ENCODE assay signal across 15 cellular contexts in genomic region chr1:18481190-18481920, GRCh38. TPM values are rescaled to one million over a fixed set of nuclear protein-coding genes. Genes with fewer than 3 reads are reported as not detected.
DNase-seq lines count a peak whose midpoint lies in the region; ATAC-seq and TF ChIP-seq lines count a peak whose summit lies in the region.
"Had no signal": no experiment of that assay in that cellular context is flagged by ENCODE, and none has a peak within 500 bp of the region (broad histone marks: within the 10 kb centered on the region; RNA-seq: fewer than 3 reads in every experiment).

No MANE protein-coding gene starts in this region.

- CTCF ChIA-PET in Caco-2 (lab: Charles Lee) = interaction anchor here (0.9 kb wide), 1 partner anchor 94 kb away, joined by 7 read pairs; no protein-coding TSS in a partner anchor

- BruUV-seq in Caco-2 (replicated peaks; lab: Mats Ljungman, UMichigan) = TSS peak; percentile 38

- H3K36me3 Mint-ChIP-seq in Caco-2 (ENCODE audit: insufficient read depth, unreplicated experiment) = no peaks in the 10 kb centered on the region
- H3K36me3 Mint-ChIP-seq in activated T-cell treated with anti-CD3 and anti-CD28 coated beads, Interleukin-2, amount 50 U/mL, for 72 hours (ENCODE audit: insufficient read depth in 2 of 2) = no peaks in the 10 kb centered on the region
- H3K36me3 Mint-ChIP-seq: activated naive CD8-positive, alpha-beta T cell; CD4-positive, alpha-beta memory T cell; type B pancreatic cell had no signal

- intact Hi-C loops in Caco-2 (cut with micrococcal nuclease; ENCODE audit: unreplicated experiment) = loop anchor here (5.0 kb wide), 1 partner anchor 64 kb away; no protein-coding TSS in a partner anchor

- no peaks in the 10 kb centered on the region for H3K4me1 Mint-ChIP-seq in Caco-2 (ENCODE audit: low read depth, unreplicated experiment)
- peaks cover 14% of the 10 kb centered on the region for H3K4me1 Mint-ChIP-seq in activated T-cell treated with anti-CD3 and anti-CD28 coated beads, Interleukin-2, amount 50 U/mL, for 72 hours (ENCODE audit: low read depth)

- H3K4me3 Mint-ChIP-seq in Caco-2 (ENCODE audit: unreplicated experiment) = peak overlapping the region; percentile 65
- no peak overlapping the region for H3K4me3 Mint-ChIP-seq in activated T-cell treated with anti-CD3 and anti-CD28 coated beads, Interleukin-2, amount 50 U/mL, for 72 hours
- H3K4me3 Mint-ChIP-seq: activated CD4-positive, alpha-beta memory T cell treated with anti-CD3 and anti-CD28 coated beads, Interleukin-2, amount 10 ng/mL, durations not matched to agents 7 days and 5 days; activated naive CD8-positive, alpha-beta T cell; CD4-positive, alpha-beta memory T cell; T-helper 1 cell treated with Interleukin-12 subunit alpha and Interleukin-12 subunit beta and Interleukin-4 antibody, amounts not matched to agents 30 μg/mL and 1 μg/mL, for 36 hours had no signal

- peak overlapping the region; percentile 70 for H3K27ac Mint-ChIP-seq in Caco-2 (ENCODE audit: unreplicated experiment)
- no peak overlapping the region for H3K27ac Mint-ChIP-seq in activated T-cell treated with anti-CD3 and anti-CD28 coated beads, Interleukin-2, amount 50 U/mL, for 72 hours
- H3K27ac Mint-ChIP-seq: activated CD4-positive, alpha-beta memory T cell treated with anti-CD3 and anti-CD28 coated beads, Interleukin-2, amount 10 ng/mL, durations not matched to agents 7 days and 5 days; activated naive CD8-positive, alpha-beta T cell; CD4-positive, alpha-beta memory T cell; T-helper 1 cell treated with Interleukin-12 subunit alpha and Interleukin-12 subunit beta and Interleukin-4 antibody, amounts not matched to agents 30 μg/mL and 1 μg/mL, for 36 hours had no signal

- H3K27me3 ChIP-seq in Caco-2 (replicated peaks; ENCODE audit: control insufficient read depth, insufficient read depth, low read length) (no peaks in the 10 kb centered on the region), HUES6 (ENCODE audit: control insufficient read depth, insufficient read depth, low read length) (no peaks in the 10 kb centered on the region), duodenal mucosa (ENCODE audit: control insufficient read depth in 1 of 2, insufficient read depth in 2 of 2, low read length in 2 of 2) (peaks cover 0 to 4% of the 10 kb centered on the region in 2 donors), mucosa of stomach (ENCODE audit: control insufficient read depth, insufficient read depth, low read length) (no peaks in the 10 kb centered on the region)
- H3K27me3 ChIP-seq: right atrium auricular region had no signal

- TF ChIP-seq CTCF in Caco-2 (IDR thresholded peaks at IDR 0.05; ENCODE audit: insufficient read depth in 1 of 2, low read depth in 1 of 2, low read length in 1 of 2, severe bottlenecking in 1 of 2, unreplicated experiment in 1 of 2) (no peak), GM10266 (IDR thresholded peaks at IDR 0.05; ENCODE audit: control insufficient read depth, insufficient read depth, low read depth, missing control alignments) (no peak)

- H3K27ac ChIP-seq in HUES6 (ENCODE audit: low read depth, low read length) = peak overlapping the region; percentile 82
- H3K27ac ChIP-seq in duodenal mucosa (ENCODE audit: low read depth, low read length) = peak overlapping the region; percentile 56
- H3K27ac ChIP-seq: coronary artery, right atrium auricular region had no signal

- no peaks in the 10 kb centered on the region for H3K9me3 ChIP-seq in Caco-2
- H3K9me3 ChIP-seq in HUES6 (ENCODE audit: control insufficient read depth, insufficient read depth, low read depth, low read length) = no peaks in the 10 kb centered on the region; the same call in 1 of the 2 replicates
- no peaks in the 10 kb centered on the region for H3K9me3 ChIP-seq in duodenal mucosa (ENCODE audit: control insufficient read depth in 1 of 2, low read length in 2 of 2)
- H3K9me3 ChIP-seq in mucosa of stomach (ENCODE audit: control insufficient read depth, low read length) = no peaks in the 10 kb centered on the region
- H3K9me3 ChIP-seq: right atrium auricular region had no signal

- no peak for DNase-seq in Caco-2
- DNase-seq in GM10266 (ENCODE audit: extremely low spot score) = no peak
- DNase-seq in activated T-cell treated with anti-CD3 and anti-CD28 coated beads, Interleukin-2, amount 50 U/mL, for 48 hours = no peak
- no peak for DNase-seq in activated T-cell treated with anti-CD3 and anti-CD28 coated beads, Interleukin-2, amount 50 U/mL, for 72 hours
- DNase-seq in NCI-H128 (lab: John Stamatoyannopoulos, UW; ENCODE audit: unreplicated experiment) = no peak
- DNase-seq: activated CD4-positive, alpha-beta memory T cell treated with anti-CD3 and anti-CD28 coated beads, Interleukin-2, amount 10 ng/mL, durations not matched to agents 7 days and 5 days; CD4-positive, alpha-beta memory T cell had no signal

- H3K4me3 ChIP-seq in Caco-2 (ENCODE audit: low read depth, low read length) (peak overlapping the region; percentile 24), HUES6 (ENCODE audit: low read depth, low read length) (peak overlapping the region; percentile 40), duodenal mucosa (ENCODE audit: low read depth in 1 of 2, low read length in 2 of 2) (peak overlapping the region in 1 of 2 donors; percentile 16), mucosa of stomach (ENCODE audit: low read length) (no peak overlapping the region)
- H3K4me3 ChIP-seq: coronary artery, right atrium auricular region had no signal

- H3K9me3 Mint-ChIP-seq in Caco-2 (ENCODE audit: unreplicated experiment) = no peaks in the 10 kb centered on the region
- H3K9me3 Mint-ChIP-seq in activated T-cell treated with anti-CD3 and anti-CD28 coated beads, Interleukin-2, amount 50 U/mL, for 72 hours = no peaks in the 10 kb centered on the region
- H3K9me3 Mint-ChIP-seq: activated CD4-positive, alpha-beta memory T cell treated with anti-CD3 and anti-CD28 coated beads, Interleukin-2, amount 10 ng/mL, durations not matched to agents 7 days and 5 days; T-helper 1 cell treated with Interleukin-12 subunit alpha and Interleukin-12 subunit beta and Interleukin-4 antibody, amounts not matched to agents 30 μg/mL and 1 μg/mL, for 36 hours; type B pancreatic cell had no signal

- H3K27me3 Mint-ChIP-seq in Caco-2 (ENCODE audit: insufficient read depth, unreplicated experiment) = no peaks in the 10 kb centered on the region
- H3K27me3 Mint-ChIP-seq in activated T-cell treated with anti-CD3 and anti-CD28 coated beads, Interleukin-2, amount 50 U/mL, for 72 hours (ENCODE audit: low read depth) = peaks cover 4% of the 10 kb centered on the region
- H3K27me3 Mint-ChIP-seq: type B pancreatic cell had no signal

- ATAC-seq in activated T-cell treated with anti-CD3 and anti-CD28 coated beads, Interleukin-2, amount 50 U/mL, for 72 hours (replicated peaks in 1 of 2) = no peak

- H3K9ac ChIP-seq in HUES6 (ENCODE audit: low read length) (peak overlapping the region; percentile 61), duodenal mucosa (ENCODE audit: low read depth in 1 of 2, low read length in 2 of 2) (peak overlapping the region in 1 of 2 donors; percentile 12), mucosa of stomach (ENCODE audit: low read length) (peak overlapping the region; percentile 47)

- H3K36me3 ChIP-seq in Caco-2 (ENCODE audit: control insufficient read depth, insufficient read depth, low read length) = no peaks in the 10 kb centered on the region; the same call in none of the 2 replicates
- peaks cover 14% of the 10 kb centered on the region for H3K36me3 ChIP-seq in HUES6 (ENCODE audit: control insufficient read depth, insufficient read depth, low read length)
- no peaks in the 10 kb centered on the region for H3K36me3 ChIP-seq in duodenal mucosa (ENCODE audit: control insufficient read depth in 1 of 2, insufficient read depth in 2 of 2, low read length in 2 of 2)
- H3K36me3 ChIP-seq in mucosa of stomach (ENCODE audit: control insufficient read depth, insufficient read depth, low read length) = no peaks in the 10 kb centered on the region
- H3K36me3 ChIP-seq: right atrium auricular region had no signal

- POLR2A ChIA-PET in Caco-2 (lab: Charles Lee) = no interaction called here

- H3K4me1 ChIP-seq in Caco-2 (peaks cover 21% of the 10 kb centered on the region), HUES6 (ENCODE audit: control insufficient read depth, insufficient read depth, low read length) (peaks cover 38% of the 10 kb centered on the region), duodenal mucosa (ENCODE audit: control insufficient read depth in 1 of 2, insufficient read depth in 2 of 2, low read length in 2 of 2) (peaks cover 8 to 15% of the 10 kb centered on the region in 2 donors), mucosa of stomach (ENCODE audit: control insufficient read depth, insufficient read depth, low read length) (peaks cover 28% of the 10 kb centered on the region)

RNA-seq across cellular contexts. Expression of gene KLHDC7A, which starts 0.6 kb away (rescaled TPM):
- total RNA-seq in Caco-2 (2022) = 5.7 and 6.1 TPM in 2 replicates
- not detected for total RNA-seq in activated T-cell treated with anti-CD3 and anti-CD28 coated beads, Interleukin-2, amount 50 U/mL, for 72 hours
- total RNA-seq: activated CD4-positive, alpha-beta memory T cell treated with anti-CD3 and anti-CD28 coated beads, Interleukin-2, amount 10 ng/mL, durations not matched to agents 7 days and 5 days; CD4-positive, alpha-beta memory T cell had no signal
